ENCODE assay signal across 8 cellular contexts in the genomic region with DNA sequence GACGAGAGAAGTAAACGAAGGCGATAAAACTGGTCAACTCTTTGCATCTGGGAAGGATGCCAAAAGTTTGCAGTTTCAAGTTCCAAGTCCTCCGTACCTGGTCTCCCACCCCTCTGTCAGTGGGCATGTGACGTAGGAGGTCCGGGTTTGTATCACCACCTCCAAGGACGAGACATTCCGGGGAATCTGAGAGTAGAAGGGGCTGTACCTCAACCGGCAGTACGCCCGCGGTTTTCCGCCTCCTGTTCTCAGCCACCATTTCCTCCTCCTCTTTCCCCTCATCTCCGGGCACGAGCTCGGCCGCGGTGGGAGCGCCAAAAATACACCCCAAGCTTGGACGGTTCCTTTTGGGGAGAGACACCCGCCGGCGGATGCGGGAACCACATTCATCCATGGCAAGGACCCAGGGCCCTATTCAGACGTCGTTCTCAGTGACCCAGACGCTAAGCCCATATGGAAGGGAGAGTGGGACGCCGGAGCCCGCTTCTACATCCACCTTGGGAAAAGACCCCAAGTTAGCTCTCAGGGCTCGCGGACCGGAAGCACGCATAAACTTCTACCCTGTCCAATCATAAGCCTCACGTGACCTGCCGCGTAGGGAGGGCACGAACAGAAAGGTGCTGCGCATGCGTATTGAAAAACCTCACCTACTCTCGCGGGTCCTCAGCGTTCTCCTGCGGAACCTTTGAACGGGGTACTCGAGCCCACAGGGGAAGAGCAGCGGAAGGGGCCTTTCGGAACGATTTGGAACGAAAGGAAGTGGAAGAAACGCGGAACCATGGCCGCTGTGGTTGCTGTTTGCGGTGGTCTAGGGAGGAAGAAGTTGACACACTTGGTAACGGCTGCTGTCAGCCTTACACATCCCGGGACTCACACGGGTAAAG. TPM values are rescaled to one million over a fixed set of nuclear protein-coding genes. Genes with fewer than 3 reads are reported as not detected.
DNase-seq lines count a peak whose midpoint lies in the region; ATAC-seq and TF ChIP-seq lines count a peak whose summit lies in the region.

A gene with protein sequence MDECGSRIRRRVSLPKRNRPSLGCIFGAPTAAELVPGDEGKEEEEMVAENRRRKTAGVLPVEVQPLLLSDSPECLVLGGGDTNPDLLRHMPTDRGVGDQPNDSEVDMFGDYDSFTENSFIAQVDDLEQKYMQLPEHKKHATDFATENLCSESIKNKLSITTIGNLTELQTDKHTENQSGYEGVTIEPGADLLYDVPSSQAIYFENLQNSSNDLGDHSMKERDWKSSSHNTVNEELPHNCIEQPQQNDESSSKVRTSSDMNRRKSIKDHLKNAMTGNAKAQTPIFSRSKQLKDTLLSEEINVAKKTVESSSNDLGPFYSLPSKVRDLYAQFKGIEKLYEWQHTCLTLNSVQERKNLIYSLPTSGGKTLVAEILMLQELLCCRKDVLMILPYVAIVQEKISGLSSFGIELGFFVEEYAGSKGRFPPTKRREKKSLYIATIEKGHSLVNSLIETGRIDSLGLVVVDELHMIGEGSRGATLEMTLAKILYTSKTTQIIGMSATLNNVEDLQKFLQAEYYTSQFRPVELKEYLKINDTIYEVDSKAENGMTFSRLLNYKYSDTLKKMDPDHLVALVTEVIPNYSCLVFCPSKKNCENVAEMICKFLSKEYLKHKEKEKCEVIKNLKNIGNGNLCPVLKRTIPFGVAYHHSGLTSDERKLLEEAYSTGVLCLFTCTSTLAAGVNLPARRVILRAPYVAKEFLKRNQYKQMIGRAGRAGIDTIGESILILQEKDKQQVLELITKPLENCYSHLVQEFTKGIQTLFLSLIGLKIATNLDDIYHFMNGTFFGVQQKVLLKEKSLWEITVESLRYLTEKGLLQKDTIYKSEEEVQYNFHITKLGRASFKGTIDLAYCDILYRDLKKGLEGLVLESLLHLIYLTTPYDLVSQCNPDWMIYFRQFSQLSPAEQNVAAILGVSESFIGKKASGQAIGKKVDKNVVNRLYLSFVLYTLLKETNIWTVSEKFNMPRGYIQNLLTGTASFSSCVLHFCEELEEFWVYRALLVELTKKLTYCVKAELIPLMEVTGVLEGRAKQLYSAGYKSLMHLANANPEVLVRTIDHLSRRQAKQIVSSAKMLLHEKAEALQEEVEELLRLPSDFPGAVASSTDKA (minus strand): TSS at position 524 of the 884 bp plus-strand sequence. CDS start 130 bp downstream, at position 394.
A gene (plus strand): TSS at position 759 of the 884 bp plus-strand sequence. CDS start 20 bp downstream, at position 779.

- peak within 1 kb of the TSS; percentile 97 for H3K27ac ChIP-seq in suprapubic skin

- no peaks in the 10 kb centered on the region for H3K27me3 ChIP-seq in suprapubic skin

- 0% methylated on average over 34 of the region's 57 CpGs for WGBS in suprapubic skin

- H3K9me3 Mint-ChIP-seq in activated naive CD4-positive, alpha-beta T cell treated with anti-CD3 and anti-CD28 coated beads, Interleukin-2, amount 50 U/mL, for 24 hours, result no peaks in the 10 kb centered on the region

- peaks cover 17% of the 10 kb centered on the region for H3K36me3 Mint-ChIP-seq in activated naive CD4-positive, alpha-beta T cell treated with anti-CD3 and anti-CD28 coated beads, Interleukin-2, amount 50 U/mL, for 24 hours

- peaks cover 45% of the 10 kb centered on the region for H3K4me1 Mint-ChIP-seq in activated naive CD4-positive, alpha-beta T cell treated with anti-CD3 and anti-CD28 coated beads, Interleukin-2, amount 50 U/mL, for 24 hours

- peak within 1 kb of the TSS; percentile 99 for H3K27ac Mint-ChIP-seq in activated naive CD4-positive, alpha-beta T cell treated with anti-CD3 and anti-CD28 coated beads, Interleukin-2, amount 50 U/mL, for 24 hours

- peak; percentile 93 for ATAC-seq in HG02610 (IDR thresholded peaks at IDR 0.05; ENCODE audit: unreplicated experiment)
- ATAC-seq in SK-N-SH treated with all-trans-retinoic acid at 6 μM for 48 hours, result peak; percentile 97

- TF ChIP-seq CTCF in suprapubic skin (IDR thresholded peaks at IDR 0.05), result no peak

- TF ChIP-seq POLR2A in GM10847 (IDR thresholded peaks at IDR 0.05; ENCODE audit: extremely low read depth, insufficient read length) (peak; percentile 77), suprapubic skin (IDR thresholded peaks at IDR 0.05) (peak; percentile 28 to 83)

- peaks cover 31% of the 10 kb centered on the region for H3K4me1 ChIP-seq in suprapubic skin

- peak; percentile 99 for DNase-seq in NCI-H1092 (lab: John Stamatoyannopoulos, UW)
- DNase-seq in globus pallidus (ENCODE audit: low spot score), result peak; percentile 97
- DNase-seq in nucleus accumbens (lab: John Stamatoyannopoulos, UW), result peak; percentile 44 to 98 (median 92)
- peak; percentile 99 for DNase-seq in suprapubic skin (ENCODE audit: low spot score in 2 of 2)

- H3K4me3 Mint-ChIP-seq in activated naive CD4-positive, alpha-beta T cell treated with anti-CD3 and anti-CD28 coated beads, Interleukin-2, amount 50 U/mL, for 24 hours, result peak within 1 kb of the TSS; percentile 99

- H3K36me3 ChIP-seq in suprapubic skin, result peaks cover 31% of the 10 kb centered on the region

- no peak for TF ChIP-seq EP300 in suprapubic skin (IDR thresholded peaks at IDR 0.05)

- H3K9me3 ChIP-seq in suprapubic skin, result no peaks in the 10 kb centered on the region

- peak within 1 kb of the TSS; percentile 79 for H3K4me3 ChIP-seq in suprapubic skin

- H3K27me3 Mint-ChIP-seq in activated naive CD4-positive, alpha-beta T cell treated with anti-CD3 and anti-CD28 coated beads, Interleukin-2, amount 50 U/mL, for 24 hours, result no peaks in the 10 kb centered on the region

TF ChIP-seq in SK-N-SH treated with all-trans-retinoic acid at 6 μM for 48 hours, 23 proteins besides CTCF, POLR2A, EP300 and RAD21:
- TF ChIP-seq ZFP3 (CRISPR knock-in tag; IDR thresholded peaks at IDR 0.05) (0 out of 2 replicates have a peak, but pooled peaks have one; percentile 24), TOX (CRISPR knock-in tag; IDR thresholded peaks at IDR 0.05; ENCODE audit: borderline replicate concordance) (no peak)

RNA-seq across cellular contexts. Expression of the first gene that starts in this region (rescaled TPM):
- 10 to 100 TPM in 2 of 4 donors, 1 to 10 TPM in 2; 8.1 to 16.4 (median 11.9) TPM for total RNA-seq in suprapubic skin

RNA-seq across cellular contexts. Expression of the second gene that starts in this region (rescaled TPM):
- 10 to 100 TPM; 16.8 to 34.1 (median 21.3) TPM for total RNA-seq in suprapubic skin

Comparison
In these comparisons a context has a peak if more than half of its experiments do, and no peak if none do; other contexts are left out.
1. Peak in every context shown above with its lines: DNase-seq, ATAC-seq, H3K4me3 ChIP-seq and H3K27ac ChIP-seq.